ENCODE assay signal across 8 cellular contexts in genomic region chr2:71510196-71510807, GRCh38. TPM values are rescaled to one million over a fixed set of nuclear protein-coding genes. Genes with fewer than 3 reads are reported as not detected.
DNase-seq lines count a peak whose midpoint lies in the region; ATAC-seq and TF ChIP-seq lines count a peak whose summit lies in the region.

No MANE protein-coding gene starts in this region.

- no peak overlapping the region for H2AFZ ChIP-seq in OCI-LY1 (ENCODE audit: low read length)

- ATAC-seq in HG03135 (IDR thresholded peaks at IDR 0.05; ENCODE audit: unreplicated experiment) (peak; percentile 73), HG02571 (IDR thresholded peaks at IDR 0.05; ENCODE audit: unreplicated experiment) (no peak)

- no peaks in the 10 kb centered on the region for H3K79me2 ChIP-seq in OCI-LY1 (ENCODE audit: insufficient read depth, low read length)

- no peaks in the 10 kb centered on the region for H4K20me1 ChIP-seq in OCI-LY1 (ENCODE audit: insufficient read depth, low read length)

- H3K4me1 ChIP-seq in OCI-LY1 (ENCODE audit: insufficient read depth, low read length, severe bottlenecking), result no peaks in the 10 kb centered on the region
- peaks cover 0 to 6% (median 0%) of the 10 kb centered on the region in 3 donors for H3K4me1 ChIP-seq in esophagus squamous epithelium

- H3F3A ChIP-seq in OCI-LY1 (ENCODE audit: insufficient read depth, low read length), result no peaks in the 10 kb centered on the region

- no peaks in the 10 kb centered on the region for H3K9me3 Mint-ChIP-seq in nephron

- H3K27me3 ChIP-seq in OCI-LY1 (ENCODE audit: insufficient read depth, low read length) (no peaks in the 10 kb centered on the region), esophagus squamous epithelium (peaks cover 0 to 4% (median 0%) of the 10 kb centered on the region in 4 donors)

- no peak overlapping the region for H3K27ac ChIP-seq in OCI-LY1 (ENCODE audit: low read depth, low read length, poor library complexity, severe bottlenecking)
- H3K27ac ChIP-seq in esophagus squamous epithelium, result no peak overlapping the region

- TF ChIP-seq CTCF in OCI-LY1 (IDR thresholded peaks at IDR 0.05; ENCODE audit: low read length), result peak; percentile 85
- peak; percentile 80 to 94 (median 89) for TF ChIP-seq CTCF in esophagus squamous epithelium (IDR thresholded peaks at IDR 0.05)
- TF ChIP-seq CTCF in nephron (IDR thresholded peaks at IDR 0.05; ENCODE audit: unreplicated experiment in 3 of 3), result peak; percentile 81 to 89 (median 82)

- H3K4me3 Mint-ChIP-seq in nephron, result no peak overlapping the region

- H3K36me3 ChIP-seq in OCI-LY1 (ENCODE audit: insufficient read depth, low read length) (no peaks in the 10 kb centered on the region), esophagus squamous epithelium (no peaks in the 10 kb centered on the region)

- H3K9ac ChIP-seq in OCI-LY1 (ENCODE audit: low read length), result no peak overlapping the region

- H3K4me2 ChIP-seq in OCI-LY1 (ENCODE audit: low read length), result no peak overlapping the region

- WGBS in esophagus squamous epithelium, 2 donors, result 5 to 22% methylated on average over 4 to 5 of the region's 6 CpGs

- intact Hi-C loops in esophagus squamous epithelium (cut with DNase I), result loop anchor here (5.0 kb wide), 1 partner anchor 208 kb away; no protein-coding TSS in a partner anchor

- H3K9me3 ChIP-seq in OCI-LY1 (ENCODE audit: low read length) (no peaks in the 10 kb centered on the region), esophagus squamous epithelium (no peaks in the 10 kb centered on the region)

- H3K4me3 ChIP-seq in OCI-LY1 (ENCODE audit: low read depth, low read length, poor library complexity, severe bottlenecking) (no peak overlapping the region), esophagus squamous epithelium (no peak overlapping the region)

- H3K4me1 Mint-ChIP-seq in nephron, result peaks cover 17% of the 10 kb centered on the region

- peaks cover 22% of the 10 kb centered on the region for H3K27me3 Mint-ChIP-seq in nephron (ENCODE audit: low read depth)

- no peak for TF ChIP-seq POLR2A in esophagus squamous epithelium (IDR thresholded peaks at IDR 0.05)

- DNase-seq in GM03348 (ENCODE audit: low spot score) (peak; percentile 90), activated T-cell treated with anti-CD3 and anti-CD28 coated beads for 4 hours (peak; percentile 60), esophagus squamous epithelium (lab: John Stamatoyannopoulos, UW) (no peak)
- peak; percentile 67 for DNase-seq in stimulated activated naive CD4-positive, alpha-beta T cell treated with Interleukin-2 at 50 U/mL for 16 hours (lab: John Stamatoyannopoulos, UW)

- H3K9me2 ChIP-seq in OCI-LY1 (ENCODE audit: low read depth, low read length), result no peaks in the 10 kb centered on the region

- no peak overlapping the region for H3K27ac Mint-ChIP-seq in nephron

- no peaks in the 10 kb centered on the region for H3K36me3 Mint-ChIP-seq in nephron (ENCODE audit: low read depth)

RNA-seq across cellular contexts. Expression of gene DYSF, which starts 56.9 kb away (rescaled TPM):
- total RNA-seq in esophagus squamous epithelium, result 10 to 100 TPM in 1 of 4 donors, 1 to 10 TPM in 3; 2.4 to 10.6 (median 4.3) TPM
